24 cellular contexts compared by ENCODE assay signal in genomic region chr11:72375241-72375640, GRCh38.
"Had no signal": no experiment of that assay in that cellular context is flagged by ENCODE, and none has a peak within 500 bp of the region (broad histone marks: within the 10 kb centered on the region; RNA-seq: fewer than 3 reads in every experiment).

No MANE protein-coding gene starts in this region.

- H3K27ac Mint-ChIP-seq: activated CD8-positive, alpha-beta T cell treated with anti-CD3 and anti-CD28 coated beads for 36 hours; activated T-helper 17 cell treated with anti-CD3 and anti-CD28 coated beads, Interleukin-2, amount 50 U/mL, for 72 hours; dendritic cell treated with granulocyte-macrophage colony-stimulating factor and Interleukin-4, amounts not matched to agents 40 ng/mL and 50 ng/mL, for 4 days; endodermal cell; mesothelial cell of epicardium; naive B cell; nephron progenitor cell; progenitor cell of endocrine pancreas; T-helper 2 cell treated with Interferon-gamma antibody and Interleukin-4, amounts not matched to agents 5 μg/mL and 100 μg/mL, for 36 hours had no signal

- H3K27ac ChIP-seq: foreskin keratinocyte, neutrophil, right lobe of liver, tibial nerve had no signal

- DNase-seq: activated CD4-positive, alpha-beta T cell treated with anti-CD3 and anti-CD28 coated beads, Interleukin-2, amount 50 U/mL, for 1 hour; activated CD4-positive, CD25-positive, alpha-beta regulatory T cell treated with anti-CD3 and anti-CD28 coated beads, Interleukin-2, amount 50 U/mL, for 72 hours; activated CD8-positive, alpha-beta T cell treated with anti-CD3 and anti-CD28 coated beads for 36 hours; activated gamma-delta T cell treated with Interleukin-2 at 50 U/mL for 16 hours; activated naive CD4-positive, alpha-beta T cell treated with anti-CD3 and anti-CD28 coated beads, Interleukin-2, amount 50 U/mL, for 16 hours; activated T-cell treated with anti-CD3 and anti-CD28 coated beads, Interleukin-2, amount 50 U/mL, for 4 hours; amniotic stem cell; endodermal cell; foreskin keratinocyte; mammary epithelial cell; naive B cell; nephron progenitor cell; right lobe of liver; stimulated activated CD4-positive, alpha-beta T cell treated with anti-CD3 and anti-CD28 coated beads, Interleukin-2, amount 100 ng/mL, for 48 hours; stimulated activated naive CD4-positive, alpha-beta T cell treated with Interleukin-2 at 50 U/mL for 16 hours; T-helper 1 cell had no signal

- H3K27me3 ChIP-seq: foreskin keratinocyte, neutrophil, right lobe of liver, tibial nerve had no signal

- H3K4me3 Mint-ChIP-seq: activated CD8-positive, alpha-beta T cell treated with anti-CD3 and anti-CD28 coated beads for 36 hours; activated T-cell treated with anti-CD3 and anti-CD28 coated beads, Interleukin-2, amount 50 U/mL, for 4 hours; activated T-helper 17 cell treated with anti-CD3 and anti-CD28 coated beads, Interleukin-2, amount 50 U/mL, for 72 hours; dendritic cell treated with granulocyte-macrophage colony-stimulating factor and Interleukin-4, amounts not matched to agents 40 ng/mL and 50 ng/mL, for 4 days; endodermal cell; mesothelial cell of epicardium; naive B cell; nephron progenitor cell; T-helper 2 cell treated with Interferon-gamma antibody and Interleukin-4, amounts not matched to agents 5 μg/mL and 100 μg/mL, for 36 hours had no signal

- H3K9me3 ChIP-seq: neutrophil, right lobe of liver, tibial nerve had no signal

- H3K4me3 ChIP-seq: right lobe of liver, tibial nerve had no signal

- H3K4me1 ChIP-seq: foreskin keratinocyte, right lobe of liver had no signal

- H3K36me3 ChIP-seq: right lobe of liver had no signal

- ATAC-seq: activated CD8-positive, alpha-beta T cell treated with anti-CD3 and anti-CD28 coated beads for 36 hours; activated T-cell treated with anti-CD3 and anti-CD28 coated beads, Interleukin-2, amount 50 U/mL, for 4 hours; activated T-helper 17 cell treated with anti-CD3 and anti-CD28 coated beads, Interleukin-2, amount 50 U/mL, for 72 hours; esophagus mucosa; foreskin keratinocyte; right lobe of liver had no signal

- H3K4me1 Mint-ChIP-seq: activated T-helper 17 cell treated with anti-CD3 and anti-CD28 coated beads, Interleukin-2, amount 50 U/mL, for 72 hours; endodermal cell had no signal

- H3K27me3 Mint-ChIP-seq: activated CD8-positive, alpha-beta T cell treated with anti-CD3 and anti-CD28 coated beads for 36 hours; activated T-helper 17 cell treated with anti-CD3 and anti-CD28 coated beads, Interleukin-2, amount 50 U/mL, for 72 hours; dendritic cell treated with granulocyte-macrophage colony-stimulating factor and Interleukin-4, amounts not matched to agents 40 ng/mL and 50 ng/mL, for 4 days; naive B cell; progenitor cell of endocrine pancreas had no signal

- H3K9me3 Mint-ChIP-seq: activated CD8-positive, alpha-beta T cell treated with anti-CD3 and anti-CD28 coated beads for 36 hours; activated T-cell treated with anti-CD3 and anti-CD28 coated beads, Interleukin-2, amount 50 U/mL, for 4 hours; activated T-helper 17 cell treated with anti-CD3 and anti-CD28 coated beads, Interleukin-2, amount 50 U/mL, for 72 hours; dendritic cell treated with granulocyte-macrophage colony-stimulating factor and Interleukin-4, amounts not matched to agents 40 ng/mL and 50 ng/mL, for 4 days; endodermal cell; mesothelial cell of epicardium; naive B cell; nephron progenitor cell; T-helper 2 cell treated with Interferon-gamma antibody and Interleukin-4, amounts not matched to agents 5 μg/mL and 100 μg/mL, for 36 hours had no signal
